Comparison of ENCODE assay signal across 9 cellular contexts in genomic region chr14:96579855-96580254, GRCh38.
"Had no signal": no experiment of that assay in that cellular context is flagged by ENCODE, and none has a peak within 500 bp of the region (broad histone marks: within the 10 kb centered on the region; RNA-seq: fewer than 3 reads in every experiment).

No MANE protein-coding gene starts in this region.

- H3K4me3 ChIP-seq: GM23248, HAP-1 had no signal

- H3K4me3 Mint-ChIP-seq: HFFc6, IgD-negative memory B cell had no signal

- H3K9me3 ChIP-seq: HAP-1 had no signal

- DNase-seq: GM23248, GOT3, H7, HFFc6, KBM-7 had no signal

- ATAC-seq: HCT116 had no signal

- H3K27ac ChIP-seq: GM23248 had no signal

- H3K9ac ChIP-seq: GM23248 had no signal

- H3K36me3 ChIP-seq: HAP-1 had no signal

- H3K27ac Mint-ChIP-seq: HFFc6, IgD-negative memory B cell had no signal

- H3K9me3 Mint-ChIP-seq: HFFc6, IgD-negative memory B cell had no signal

- H3K36me3 Mint-ChIP-seq: IgD-negative memory B cell had no signal

- H2AFZ ChIP-seq: GM23248 had no signal

- FAIRE-seq: HTR-8/SVneo had no signal
